In genomic region chr3:153339065-153339464, GRCh38 we compare ENCODE assay signal across 17 cellular contexts.
"Had no signal": no experiment of that assay in that cellular context is flagged by ENCODE, and none has a peak within 500 bp of the region (broad histone marks: within the 10 kb centered on the region; RNA-seq: fewer than 3 reads in every experiment).

No MANE protein-coding gene starts in this region.

- H3K4me3 ChIP-seq: breast epithelium, stomach, thoracic aorta had no signal

- H3K9me3 ChIP-seq: neutrophil, thoracic aorta had no signal

- H3K27me3 Mint-ChIP-seq: activated CD4-positive, alpha-beta memory T cell treated with anti-CD3 and anti-CD28 coated beads, Interleukin-2, amount 10 ng/mL, durations not matched to agents 7 days and 5 days; progenitor cell of endocrine pancreas had no signal

- H3K4me1 ChIP-seq: breast epithelium, stomach had no signal

- DNase-seq: activated CD4-positive, alpha-beta memory T cell treated with anti-CD3 and anti-CD28 coated beads, Interleukin-2, amount 10 ng/mL, durations not matched to agents 7 days and 5 days; activated CD4-positive, alpha-beta T cell treated with anti-CD3 and anti-CD28 coated beads for 4 hours; activated effector memory CD4-positive, alpha-beta T cell treated with anti-CD3 and anti-CD28 coated beads, Interleukin-2, amount 50 U/mL, for 16 hours; activated T-cell treated with anti-CD3 and anti-CD28 coated beads, Interleukin-2, amount 50 U/mL, for 48 hours; cerebellar nuclear complex; islet precursor cell; mammary epithelial cell; naive thymus-derived CD4-positive, alpha-beta T cell; right cardiac atrium; stimulated activated CD4-positive, alpha-beta T cell treated with anti-CD3 and anti-CD28 coated beads, Interleukin-1b, Interleukin-23, amount 100 ng/mL, for 48 hours; stomach; T-helper 2 cell had no signal

- H3K27ac Mint-ChIP-seq: activated CD4-positive, alpha-beta memory T cell treated with anti-CD3 and anti-CD28 coated beads, Interleukin-2, amount 10 ng/mL, durations not matched to agents 7 days and 5 days; activated naive CD4-positive, alpha-beta T cell treated with anti-CD3 and anti-CD28 coated beads, Interleukin-2, amount 50 U/mL, for 72 hours; naive thymus-derived CD4-positive, alpha-beta T cell; progenitor cell of endocrine pancreas had no signal

- H3K9me3 Mint-ChIP-seq: activated CD4-positive, alpha-beta memory T cell treated with anti-CD3 and anti-CD28 coated beads, Interleukin-2, amount 10 ng/mL, durations not matched to agents 7 days and 5 days had no signal

- H3K4me3 Mint-ChIP-seq: activated CD4-positive, alpha-beta memory T cell treated with anti-CD3 and anti-CD28 coated beads, Interleukin-2, amount 10 ng/mL, durations not matched to agents 7 days and 5 days; naive thymus-derived CD4-positive, alpha-beta T cell had no signal

- H3K36me3 ChIP-seq: breast epithelium, neutrophil, stomach, thoracic aorta had no signal

- H3K27me3 ChIP-seq: breast epithelium, neutrophil, stomach had no signal

- ATAC-seq: naive thymus-derived CD4-positive, alpha-beta T cell; right cardiac atrium had no signal

- H3K27ac ChIP-seq: neutrophil, stomach had no signal
